ENCODE assay signal across 8 cellular contexts in genomic region chr13:52665325-52665724, GRCh38. TPM values are rescaled to one million over a fixed set of nuclear protein-coding genes. Genes with fewer than 3 reads are reported as not detected.
A peak's percentile ranks its signal among the peaks of the same experiment; 100 is the strongest.
DNase-seq lines count a peak whose midpoint lies in the region; ATAC-seq and TF ChIP-seq lines count a peak whose summit lies in the region.

No MANE protein-coding gene starts in this region.

- no peak overlapping the region for H3K4me3 Mint-ChIP-seq in stimulated activated naive B cell treated with anti-CD40 and anti-IgM and Interleukin-4, amounts not matched to agents 10 μg/mL and 1 μg/mL and 100 μg/mL, for 72 hours

- no peak for ATAC-seq in GM18520 (IDR thresholded peaks at IDR 0.05; ENCODE audit: unreplicated experiment)
- ATAC-seq in stimulated activated naive B cell treated with anti-CD40 and anti-IgM and Interleukin-4, amounts not matched to agents 10 μg/mL and 1 μg/mL and 100 μg/mL, for 72 hours (replicated peaks): no peak

- no peaks in the 10 kb centered on the region for H3K27me3 ChIP-seq in GM06990 (replicated peaks; ENCODE audit: control insufficient read depth, insufficient read depth, low read length)
- no peaks in the 10 kb centered on the region for H3K27me3 ChIP-seq in colonic mucosa
- H3K27me3 ChIP-seq in parathyroid adenoma (ENCODE audit: control insufficient read depth, insufficient read depth, low read length): no peaks in the 10 kb centered on the region

- no peaks in the 10 kb centered on the region for H3K4me1 ChIP-seq in colonic mucosa
- H3K4me1 ChIP-seq in parathyroid adenoma: no peaks in the 10 kb centered on the region

- DNase-seq in GM06990 (ENCODE audit: extremely low read depth, insufficient read length) (peak; percentile 14), NCI-H146 treated with DMSO at 0.1 percent for 48 hours (lab: John Stamatoyannopoulos, UW; ENCODE audit: unreplicated experiment) (peak; percentile 4), colonic mucosa (no peak), posterior vena cava (ENCODE audit: low spot score) (no peak)
- DNase-seq in stimulated activated CD4-positive, alpha-beta T cell treated with anti-CD3 and anti-CD28 coated beads, Interleukin-4, amount 100 ng/mL, for 24 hours: no peak
- no peak for DNase-seq in stimulated activated naive B cell treated with anti-CD40 and anti-IgM and Interleukin-4, amounts not matched to agents 10 μg/mL and 1 μg/mL and 100 μg/mL, for 72 hours

- no peaks in the 10 kb centered on the region for H3K9me3 ChIP-seq in colonic mucosa
- H3K9me3 ChIP-seq in parathyroid adenoma (ENCODE audit: control insufficient read depth, low read length): no peaks in the 10 kb centered on the region

- no peaks in the 10 kb centered on the region for H3K27me3 Mint-ChIP-seq in stimulated activated naive B cell treated with anti-CD40 and anti-IgM and Interleukin-4, amounts not matched to agents 10 μg/mL and 1 μg/mL and 100 μg/mL, for 72 hours

- H2AFZ ChIP-seq in parathyroid adenoma: no peak overlapping the region

- H3K79me2 ChIP-seq in parathyroid adenoma: no peaks in the 10 kb centered on the region

- no peaks in the 10 kb centered on the region for H3K9me3 Mint-ChIP-seq in stimulated activated naive B cell treated with anti-CD40 and anti-IgM and Interleukin-4, amounts not matched to agents 10 μg/mL and 1 μg/mL and 100 μg/mL, for 72 hours

- intact Hi-C loops in colonic mucosa (cut with DNase I): no loop called here
- intact Hi-C loops in posterior vena cava (cut with DNase I): no loop called here

- no peak overlapping the region for H3K4me2 ChIP-seq in parathyroid adenoma (ENCODE audit: low read length)

- H3K9ac ChIP-seq in colonic mucosa (ENCODE audit: low read depth in 2 of 2, low read length in 2 of 2) (no peak overlapping the region), parathyroid adenoma (no peak overlapping the region)

- peaks cover 2% of the 10 kb centered on the region for H3K36me3 ChIP-seq in GM06990 (ENCODE audit: control insufficient read depth, insufficient read depth, low read length)
- H3K36me3 ChIP-seq in colonic mucosa: peaks cover 8% of the 10 kb centered on the region
- no peaks in the 10 kb centered on the region for H3K36me3 ChIP-seq in parathyroid adenoma (ENCODE audit: control insufficient read depth, insufficient read depth, low read length)

- H3K4me3 ChIP-seq in GM06990 (replicated peaks; ENCODE audit: low read depth, low read length) (no peak overlapping the region), colonic mucosa (no peak overlapping the region), parathyroid adenoma (ENCODE audit: low read depth, low read length) (no peak overlapping the region)

- peaks cover 29 to 33% of the 10 kb centered on the region in 2 donors for H3K36me3 Mint-ChIP-seq in stimulated activated naive B cell treated with anti-CD40 and anti-IgM and Interleukin-4, amounts not matched to agents 10 μg/mL and 1 μg/mL and 100 μg/mL, for 72 hours

- TF ChIP-seq CTCF in GM06990 (IDR thresholded peaks at IDR 0.05; ENCODE audit: insufficient read depth, low read length, poor library complexity, severe bottlenecking) (peak; percentile 50), colonic mucosa (IDR thresholded peaks at IDR 0.05) (peak; percentile 22), parathyroid adenoma (IDR thresholded peaks at IDR 0.05) (peak; percentile 25)

- peaks cover under 1 to 1% of the 10 kb centered on the region in 2 donors for H3K4me1 Mint-ChIP-seq in stimulated activated naive B cell treated with anti-CD40 and anti-IgM and Interleukin-4, amounts not matched to agents 10 μg/mL and 1 μg/mL and 100 μg/mL, for 72 hours

- H3K27ac ChIP-seq in colonic mucosa: no peak overlapping the region
- H3K27ac ChIP-seq in parathyroid adenoma: no peak overlapping the region

- H3K27ac Mint-ChIP-seq in stimulated activated naive B cell treated with anti-CD40 and anti-IgM and Interleukin-4, amounts not matched to agents 10 μg/mL and 1 μg/mL and 100 μg/mL, for 72 hours: no peak overlapping the region

RNA-seq across cellular contexts. Expression of gene SUGT1, which starts 12.7 kb away (rescaled TPM):
- total RNA-seq in colonic mucosa (10 to 100 TPM; 45.5 to 60.5 TPM), posterior vena cava (10 to 100 TPM; 43.2 to 45.8 TPM)

RNA-seq across cellular contexts. Expression of gene HNRNPA1L2, which starts 23.1 kb away (rescaled TPM):
- total RNA-seq in colonic mucosa (1 to 10 TPM; 2.5 to 2.7 TPM), posterior vena cava (1 to 10 TPM; 5.6 to 7.5 TPM)

Comparison
In these comparisons a context has a peak if more than half of its experiments do, and no peak if none do; other contexts are left out.
1. DNase-seq: peak in GM06990 (single experiment) and NCI-H146 treated with DMSO at 0.1 percent for 48 hours (single experiment); none in colonic mucosa (single experiment), stimulated activated CD4-positive, alpha-beta T cell treated with anti-CD3 and anti-CD28 coated beads, Interleukin-4, amount 100 ng/mL, for 24 hours (single experiment), stimulated activated naive B cell treated with anti-CD40 and anti-IgM and Interleukin-4, amounts not matched to agents 10 μg/mL and 1 μg/mL and 100 μg/mL, for 72 hours (single experiment) and posterior vena cava (single experiment).
2. Peak in every context shown above with its lines, with median percentiles within 50 percentile points of each other: CTCF ChIP-seq.